In the genomic region with DNA sequence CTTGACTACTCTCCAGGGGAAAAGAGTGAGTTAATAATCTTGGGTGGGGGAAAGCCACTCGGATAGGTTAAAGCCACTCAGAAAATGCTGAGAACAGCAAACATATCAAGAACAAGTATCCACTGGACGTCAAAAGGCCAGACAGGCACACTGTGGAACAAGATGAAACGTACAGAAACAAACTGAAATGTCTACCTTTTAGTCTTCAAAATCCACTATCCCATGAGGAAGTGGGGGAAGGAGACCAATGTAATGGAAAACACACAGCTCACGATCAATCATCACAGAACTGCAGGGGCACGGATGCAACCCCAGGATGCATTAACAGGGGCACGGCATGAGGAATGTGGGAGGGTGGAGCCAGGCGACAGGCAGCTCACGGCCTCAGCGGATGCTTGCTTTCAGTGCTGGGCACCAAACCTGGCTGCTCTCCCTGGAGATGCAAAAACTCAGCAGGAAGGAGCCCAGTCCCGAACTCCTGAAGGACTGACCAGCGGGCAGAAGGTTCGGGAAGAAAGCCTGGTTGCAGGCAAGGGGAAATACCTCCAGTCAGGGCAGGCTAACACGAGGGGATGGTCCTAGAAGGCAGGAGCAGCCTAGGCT, we compare ENCODE assay signal across 11 cellular contexts.
"Had no signal": no experiment of that assay in that cellular context is flagged by ENCODE, and none has a peak within 500 bp of the region (broad histone marks: within the 10 kb centered on the region; RNA-seq: fewer than 3 reads in every experiment).

No MANE protein-coding gene starts in this region.

- H3K4me1 ChIP-seq: right atrium auricular region had no signal

- H3K9me3 Mint-ChIP-seq: activated B cell treated with CpG ODN at 0.5 μM for 24 hours; activated CD4-positive, alpha-beta T cell treated with anti-CD3 and anti-CD28 coated beads, Interleukin-2, amount 10 ng/mL, durations not matched to agents 24 days and 14 days; activated naive CD4-positive, alpha-beta T cell treated with anti-CD3 and anti-CD28 coated beads for 36 hours; activated T-helper 1 cell treated with anti-CD3 and anti-CD28 coated beads, Interleukin-12 subunit alpha, Interleukin-12 subunit beta, Interleukin-2, Interleukin-4 antibody, amounts not matched to agents 30 ng/mL and 10 ng/mL and 1 ng/mL, durations not matched to agents 14 hours and 24 hours and 36 hours; T-helper 1 cell treated with Interleukin-12 subunit alpha and Interleukin-12 subunit beta and Interleukin-4 antibody, amounts not matched to agents 30 μg/mL and 1 μg/mL, for 36 hours had no signal

- FAIRE-seq: endometrium had no signal

- ATAC-seq: foreskin keratinocyte had no signal

- H3K27ac ChIP-seq: foreskin keratinocyte, left lung, right atrium auricular region, skin epidermis had no signal

- H3K9me3 ChIP-seq: left lung, right atrium auricular region had no signal

- H3K27me3 ChIP-seq: foreskin keratinocyte, left lung, right atrium auricular region had no signal

- H3K4me3 Mint-ChIP-seq: activated B cell treated with CpG ODN at 0.5 μM for 24 hours; activated CD4-positive, alpha-beta T cell treated with anti-CD3 and anti-CD28 coated beads, Interleukin-2, amount 10 ng/mL, durations not matched to agents 24 days and 14 days; activated naive CD4-positive, alpha-beta T cell treated with anti-CD3 and anti-CD28 coated beads for 36 hours; activated T-helper 1 cell treated with anti-CD3 and anti-CD28 coated beads, Interleukin-12 subunit alpha, Interleukin-12 subunit beta, Interleukin-2, Interleukin-4 antibody, amounts not matched to agents 30 ng/mL and 10 ng/mL and 1 ng/mL, durations not matched to agents 14 hours and 24 hours and 36 hours; T-helper 1 cell treated with Interleukin-12 subunit alpha and Interleukin-12 subunit beta and Interleukin-4 antibody, amounts not matched to agents 30 μg/mL and 1 μg/mL, for 36 hours had no signal

- H3K4me3 ChIP-seq: left lung, right atrium auricular region, skin epidermis had no signal

- H3K27me3 Mint-ChIP-seq: activated B cell treated with CpG ODN at 0.5 μM for 24 hours had no signal

- DNase-seq: activated B cell treated with CpG ODN at 0.5 μM for 24 hours; activated CD4-positive, alpha-beta T cell treated with anti-CD3 and anti-CD28 coated beads, Interleukin-2, amount 10 ng/mL, durations not matched to agents 24 days and 14 days; foreskin keratinocyte; islet precursor cell; left lung had no signal

- H3K27ac Mint-ChIP-seq: activated B cell treated with CpG ODN at 0.5 μM for 24 hours; activated CD4-positive, alpha-beta T cell treated with anti-CD3 and anti-CD28 coated beads, Interleukin-2, amount 10 ng/mL, durations not matched to agents 24 days and 14 days; activated naive CD4-positive, alpha-beta T cell treated with anti-CD3 and anti-CD28 coated beads for 36 hours; activated T-helper 1 cell treated with anti-CD3 and anti-CD28 coated beads, Interleukin-12 subunit alpha, Interleukin-12 subunit beta, Interleukin-2, Interleukin-4 antibody, amounts not matched to agents 30 ng/mL and 10 ng/mL and 1 ng/mL, durations not matched to agents 14 hours and 24 hours and 36 hours; T-helper 1 cell treated with Interleukin-12 subunit alpha and Interleukin-12 subunit beta and Interleukin-4 antibody, amounts not matched to agents 30 μg/mL and 1 μg/mL, for 36 hours had no signal
